ENCODE assay signal across 25 cellular contexts in the genomic region with DNA sequence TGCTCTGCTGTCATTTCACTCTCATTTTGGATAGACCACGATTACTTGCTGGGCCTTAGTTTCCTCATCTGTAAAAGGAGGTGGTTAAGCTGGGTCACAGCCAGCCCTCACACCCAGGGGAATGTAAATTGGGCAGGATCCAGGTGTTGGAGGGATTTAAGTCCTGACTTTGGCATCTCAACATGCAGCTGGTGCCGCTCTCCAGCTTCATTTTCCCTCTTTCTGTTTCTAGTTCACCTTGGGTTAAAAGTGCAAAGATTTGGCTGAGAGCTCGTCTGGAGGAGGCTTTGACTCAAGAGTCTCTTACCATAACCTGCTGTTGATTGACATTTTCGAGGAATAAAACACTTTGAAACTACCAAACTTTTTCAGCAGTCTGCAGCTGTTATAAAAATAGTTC.
DNase-seq lines count a peak whose midpoint lies in the region; ATAC-seq and TF ChIP-seq lines count a peak whose summit lies in the region.
"Had no signal": no experiment of that assay in that cellular context is flagged by ENCODE, and none has a peak within 500 bp of the region (broad histone marks: within the 10 kb centered on the region; RNA-seq: fewer than 3 reads in every experiment).

No MANE protein-coding gene starts in this region.

- DNase-seq in Right ventricle myocardium superior (peak; percentile 46), cardiac septum (ENCODE audit: low spot score) (no peak), caudate nucleus (lab: John Stamatoyannopoulos, UW) (peak in 25 of 61 donors; percentile 1 to 79 (median 13)), right cardiac atrium (peak in 2 of 3 donors; percentile 54), NCI-H1105 treated with DMSO at 0.1 percent for 48 hours (lab: John Stamatoyannopoulos, UW) (no peak), BE2C (no peak)
- DNase-seq: ACHN; activated CD4-positive, alpha-beta T cell treated with anti-CD3 and anti-CD28 coated beads for 36 hours; amniotic stem cell; CD8-positive, alpha-beta memory T cell; erythroblast; midbrain; naive thymus-derived CD4-positive, alpha-beta T cell; NCI-H1048; NCI-H1694 treated with DMSO at 0.1 percent for 48 hours; NCI-H510A treated with DMSO at 0.1 percent for 48 hours; Peyer's patch; sigmoid colon; stimulated activated CD4-positive, alpha-beta T cell treated with anti-CD3 and anti-CD28 coated beads, Interleukin-12 subunit alpha, Interleukin-12 subunit beta, amount 100 ng/mL, for 4 hours; stimulated activated CD4-positive, alpha-beta T cell treated with anti-CD3 and anti-CD28 coated beads, Interleukin-4, amount 100 ng/mL, for 24 hours; transverse colon had no signal

- intact Hi-C loops in Right ventricle myocardium superior (cut with DNase I) = loop anchor here (10.0 kb wide), 1 partner anchor 366 kb away; no protein-coding TSS in a partner anchor
- intact Hi-C loops in cardiac septum (cut with DNase I) = no loop called here
- intact Hi-C loops in right cardiac atrium (cut with DNase I) = no loop called here

- peak overlapping the region; percentile 33 for H3K27ac ChIP-seq in caudate nucleus (ENCODE audit: low read depth, low read length)
- H3K27ac ChIP-seq in right cardiac atrium (ENCODE audit: low read length) = no peak overlapping the region
- H3K27ac ChIP-seq: neutrophil, Peyer's patch, sigmoid colon, transverse colon had no signal

- H3K4me1 ChIP-seq in right cardiac atrium (ENCODE audit: control insufficient read depth, insufficient read depth, low read length) = peaks cover 5% of the 10 kb centered on the region
- no peaks in the 10 kb centered on the region for H3K4me1 ChIP-seq in BE2C
- H3K4me1 ChIP-seq: Peyer's patch, transverse colon had no signal

- 48% methylated on average over 4 of the region's 4 CpGs for WGBS in right cardiac atrium

- ATAC-seq in Right ventricle myocardium superior (ENCODE audit: poor library complexity) = peak; percentile 20
- ATAC-seq in right cardiac atrium = no peak
- ATAC-seq in HG03097 (IDR thresholded peaks at IDR 0.05; ENCODE audit: low FRiP score, unreplicated experiment) = no peak
- ATAC-seq in GM21576 (IDR thresholded peaks at IDR 0.05; ENCODE audit: unreplicated experiment) = no peak
- ATAC-seq: activated CD4-positive, alpha-beta T cell treated with anti-CD3 and anti-CD28 coated beads for 36 hours; activated T-helper 17 cell treated with anti-CD3 and anti-CD28 coated beads, Interleukin-2, amount 50 U/mL, for 72 hours; naive thymus-derived CD4-positive, alpha-beta T cell had no signal

- H3K4me3 ChIP-seq in right cardiac atrium (ENCODE audit: low read length) = no peak overlapping the region
- no peak overlapping the region for H3K4me3 ChIP-seq in BE2C (ENCODE audit: low read depth, low read length)
- H3K4me3 ChIP-seq: Peyer's patch, sigmoid colon, transverse colon had no signal

- H3K9me3 ChIP-seq in right cardiac atrium (ENCODE audit: control insufficient read depth, low read length) = no peaks in the 10 kb centered on the region
- H3K9me3 ChIP-seq in BE2C = no peaks in the 10 kb centered on the region
- H3K9me3 ChIP-seq: neutrophil, Peyer's patch, sigmoid colon, transverse colon had no signal

- no peaks in the 10 kb centered on the region for H3K27me3 ChIP-seq in right cardiac atrium (ENCODE audit: control insufficient read depth, insufficient read depth)
- H3K27me3 ChIP-seq in BE2C = no peaks in the 10 kb centered on the region
- H3K27me3 ChIP-seq: neutrophil, Peyer's patch, sigmoid colon, transverse colon had no signal

- H3K36me3 ChIP-seq in BE2C = no peaks in the 10 kb centered on the region

- no peak for TF ChIP-seq CTCF in BE2C (IDR thresholded peaks at IDR 0.05; ENCODE audit: low read depth, low read length)

Comparison
In these comparisons a context has a peak if more than half of its experiments do, and no peak if none do; other contexts are left out.
1. DNase-seq: peak in Right ventricle myocardium superior (single experiment) and right cardiac atrium (2 of 3); none in cardiac septum (single experiment), NCI-H1105 treated with DMSO at 0.1 percent for 48 hours (single experiment) and BE2C (single experiment).